In the genomic region with DNA sequence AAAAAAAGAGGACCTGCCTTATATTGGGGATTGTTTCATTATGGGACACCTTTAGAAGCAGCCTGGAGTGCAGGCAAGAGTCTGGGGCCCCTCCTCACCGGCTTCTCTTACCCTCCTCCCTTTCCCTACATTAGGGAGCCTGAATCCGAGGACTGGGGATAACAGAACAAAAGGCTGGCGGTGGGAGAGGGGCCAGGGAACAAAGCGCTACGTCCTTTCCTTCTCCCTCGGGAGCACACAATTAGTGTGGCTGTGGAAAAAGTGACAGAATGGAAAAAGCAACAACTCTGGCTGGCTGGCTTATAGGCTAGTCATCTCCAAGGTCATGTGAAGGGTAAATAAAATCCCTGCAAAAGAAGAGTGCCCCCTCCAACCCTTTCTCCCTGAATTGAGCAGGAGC, we compare ENCODE assay signal across 28 cellular contexts.
"Had no signal": no experiment of that assay in that cellular context is flagged by ENCODE, and none has a peak within 500 bp of the region (broad histone marks: within the 10 kb centered on the region; RNA-seq: fewer than 3 reads in every experiment).

No MANE protein-coding gene starts in this region.

- H3K27me3 ChIP-seq: ovary, testis had no signal

- H3K9me3 Mint-ChIP-seq: mesothelial cell of epicardium; naive B cell; natural killer cell treated with Interleukin-12 subunit alpha and Interleukin-12 subunit beta and Interleukin-15 and Interleukin-18, amount 100 ng/mL, for 72 hours; neural crest cell; stimulated activated memory B cell treated with anti-CD40 and anti-IgM and Interleukin-4, amounts not matched to agents 10 μg/mL and 1 μg/mL and 100 μg/mL, for 72 hours; type B pancreatic cell had no signal

- H3K27ac Mint-ChIP-seq: mesothelial cell of epicardium; naive B cell; natural killer cell treated with Interleukin-12 subunit alpha and Interleukin-12 subunit beta and Interleukin-15 and Interleukin-18, amount 100 ng/mL, for 72 hours; stimulated activated memory B cell treated with anti-CD40 and anti-IgM and Interleukin-4, amounts not matched to agents 10 μg/mL and 1 μg/mL and 100 μg/mL, for 72 hours; type B pancreatic cell had no signal

- H3K27ac ChIP-seq: dorsolateral prefrontal cortex, gastrocnemius medialis, ovary, psoas muscle, sigmoid colon, testis, tibial artery had no signal

- H3K27me3 Mint-ChIP-seq: stimulated activated memory B cell treated with anti-CD40 and anti-IgM and Interleukin-4, amounts not matched to agents 10 μg/mL and 1 μg/mL and 100 μg/mL, for 72 hours had no signal

- H3K9me3 ChIP-seq: gastrocnemius medialis, mucosa of descending colon, ovary, psoas muscle, sigmoid colon, testis, tibial artery had no signal

- H3K4me3 Mint-ChIP-seq: mesothelial cell of epicardium; naive B cell; natural killer cell treated with Interleukin-12 subunit alpha and Interleukin-12 subunit beta and Interleukin-15 and Interleukin-18, amount 100 ng/mL, for 72 hours; neural crest cell; stimulated activated memory B cell treated with anti-CD40 and anti-IgM and Interleukin-4, amounts not matched to agents 10 μg/mL and 1 μg/mL and 100 μg/mL, for 72 hours; type B pancreatic cell had no signal

- ATAC-seq: gastrocnemius medialis; left lobe of liver; mucosa of descending colon; natural killer cell treated with Interleukin-12 subunit alpha and Interleukin-12 subunit beta and Interleukin-15 and Interleukin-18, amount 100 ng/mL, for 72 hours; psoas muscle; right cardiac atrium; stimulated activated memory B cell treated with anti-CD40 and anti-IgM and Interleukin-4, amounts not matched to agents 10 μg/mL and 1 μg/mL and 100 μg/mL, for 72 hours; stimulated activated naive CD8-positive, alpha-beta T cell treated with anti-CD3 and anti-CD28 coated beads, Interleukin-15, Interleukin-2, amounts not matched to agents 100 U/mL and 50 U/mL, for 24 hours had no signal

- H3K36me3 Mint-ChIP-seq: mesothelial cell of epicardium; naive B cell; natural killer cell treated with Interleukin-12 subunit alpha and Interleukin-12 subunit beta and Interleukin-15 and Interleukin-18, amount 100 ng/mL, for 72 hours; stimulated activated memory B cell treated with anti-CD40 and anti-IgM and Interleukin-4, amounts not matched to agents 10 μg/mL and 1 μg/mL and 100 μg/mL, for 72 hours; type B pancreatic cell had no signal

- H3K36me3 ChIP-seq: gastrocnemius medialis, ovary, sigmoid colon, tibial artery had no signal

- H3K4me1 Mint-ChIP-seq: mesothelial cell of epicardium; naive B cell; neural crest cell; stimulated activated memory B cell treated with anti-CD40 and anti-IgM and Interleukin-4, amounts not matched to agents 10 μg/mL and 1 μg/mL and 100 μg/mL, for 72 hours had no signal

- DNase-seq: dorsolateral prefrontal cortex; effector CD4-positive, alpha-beta T cell; foreskin fibroblast; gastrocnemius medialis; head of caudate nucleus; kidney; mesenchymal stem cell; mucosa of descending colon; naive B cell; nucleus accumbens; ovary; posterior cingulate gyrus; psoas muscle; right cardiac atrium; sigmoid colon; stimulated activated CD4-positive, alpha-beta T cell treated with anti-CD3 and anti-CD28 coated beads, Interleukin-2, amount 100 ng/mL, for 24 hours; stimulated activated CD4-positive, alpha-beta T cell treated with anti-CD3 and anti-CD28 coated beads, Interleukin-4, amount 100 ng/mL, for 24 hours; stimulated activated naive CD8-positive, alpha-beta T cell treated with anti-CD3 and anti-CD28 coated beads, Interleukin-15, Interleukin-2, amounts not matched to agents 100 U/mL and 50 U/mL, for 24 hours; substantia nigra; testis; tibial artery had no signal

- H3K4me1 ChIP-seq: gastrocnemius medialis, psoas muscle, sigmoid colon, testis, tibial artery had no signal

- H3K4me3 ChIP-seq: dorsolateral prefrontal cortex, gastrocnemius medialis, lung, mucosa of descending colon, ovary, psoas muscle, sigmoid colon, testis, tibial artery had no signal
